Comparison of ENCODE assay signal across 9 cellular contexts in genomic region chr9:114349713-114350480, GRCh38. TPM values are rescaled to one million over a fixed set of nuclear protein-coding genes. Genes with fewer than 3 reads are reported as not detected.
DNase-seq lines count a peak whose midpoint lies in the region; ATAC-seq and TF ChIP-seq lines count a peak whose summit lies in the region.
"Had no signal": no experiment of that assay in that cellular context is flagged by ENCODE, and none has a peak within 500 bp of the region (broad histone marks: within the 10 kb centered on the region; RNA-seq: fewer than 3 reads in every experiment).

No MANE protein-coding gene starts in this region.

- peaks cover 100% of the 10 kb centered on the region for H3K36me3 Mint-ChIP-seq in stimulated activated effector memory CD8-positive, alpha-beta T cell treated with anti-CD3 and anti-CD28 coated beads, Interleukin-12 subunit alpha, Interleukin-12 subunit beta, amount 100 ng/mL, for 72 hours

- POLR2A ChIA-PET in PC-9 (lab: Charles Lee; ENCODE audit: unreplicated experiment), result no interaction called here

- H3K27ac Mint-ChIP-seq in stimulated activated effector memory CD8-positive, alpha-beta T cell treated with anti-CD3 and anti-CD28 coated beads, Interleukin-12 subunit alpha, Interleukin-12 subunit beta, amount 100 ng/mL, for 72 hours, result peak overlapping the region; percentile 90

- H3K9me3 Mint-ChIP-seq in stimulated activated effector memory CD8-positive, alpha-beta T cell treated with anti-CD3 and anti-CD28 coated beads, Interleukin-12 subunit alpha, Interleukin-12 subunit beta, amount 100 ng/mL, for 72 hours, result no peaks in the 10 kb centered on the region

- intact Hi-C loops in PC-9 (cut with micrococcal nuclease; ENCODE audit: unreplicated experiment), result loop anchor here (5.0 to 10.0 kb wide), 2 partner anchors 47 to 135 kb away; no protein-coding TSS in a partner anchor

- H3K27me3 ChIP-seq in PC-9 (ENCODE audit: insufficient read depth, low read depth) (no peaks in the 10 kb centered on the region), esophagus (ENCODE audit: control insufficient read depth in 1 of 2, insufficient read depth in 2 of 2, low read length in 2 of 2) (no peaks in the 10 kb centered on the region)
- H3K27me3 ChIP-seq: breast epithelium, heart left ventricle had no signal

- H3K4me3 Mint-ChIP-seq in stimulated activated effector memory CD8-positive, alpha-beta T cell treated with anti-CD3 and anti-CD28 coated beads, Interleukin-12 subunit alpha, Interleukin-12 subunit beta, amount 100 ng/mL, for 72 hours, result peak overlapping the region; percentile 46

- ATAC-seq in GM19023 (IDR thresholded peaks at IDR 0.05; ENCODE audit: unreplicated experiment) (peak; percentile 7), omental fat pad (ENCODE audit: low FRiP score) (no peak)
- no peak for ATAC-seq in stimulated activated effector memory CD8-positive, alpha-beta T cell treated with anti-CD3 and anti-CD28 coated beads, Interleukin-12 subunit alpha, Interleukin-12 subunit beta, amount 100 ng/mL, for 72 hours

- CTCF ChIA-PET in PC-9 (lab: Charles Lee), result no interaction called here

- H3K4me3 ChIP-seq in PC-9 (no peak overlapping the region), esophagus (ENCODE audit: low read depth in 1 of 2, low read length in 2 of 2) (no peak overlapping the region)
- H3K4me3 ChIP-seq: breast epithelium, heart left ventricle had no signal

- peaks cover 8% of the 10 kb centered on the region for H3F3A ChIP-seq in PC-9 (ENCODE audit: insufficient read depth, low read depth)

- DNase-seq in PC-9 (no peak), omental fat pad (ENCODE audit: low spot score) (no peak), NCI-H2029 treated with DMSO at 0.1 percent for 48 hours (lab: John Stamatoyannopoulos, UW) (no peak), NCI-H345 (lab: John Stamatoyannopoulos, UW) (no peak)
- DNase-seq in stimulated activated effector memory CD8-positive, alpha-beta T cell treated with anti-CD3 and anti-CD28 coated beads, Interleukin-12 subunit alpha, Interleukin-12 subunit beta, amount 100 ng/mL, for 72 hours (ENCODE audit: low spot score in 2 of 2), result no peak

- peaks cover 43% of the 10 kb centered on the region for H3K4me1 Mint-ChIP-seq in stimulated activated effector memory CD8-positive, alpha-beta T cell treated with anti-CD3 and anti-CD28 coated beads, Interleukin-12 subunit alpha, Interleukin-12 subunit beta, amount 100 ng/mL, for 72 hours

- no TSS peak for BruUV-seq in PC-9 (replicated peaks; lab: Mats Ljungman, UMichigan)

- 0 out of 2 replicates have a peak, but pooled peaks cover 8% of the 10 kb centered on the region for H3K36me3 ChIP-seq in PC-9 (ENCODE audit: low read depth)
- peaks cover 17 to 28% of the 10 kb centered on the region in 2 donors for H3K36me3 ChIP-seq in esophagus (ENCODE audit: control insufficient read depth in 2 of 2, insufficient read depth in 2 of 2, low read length in 1 of 2)

- TF ChIP-seq CTCF in PC-9 (conservative IDR thresholded peaks at IDR 0.05) (no peak), omental fat pad (IDR thresholded peaks at IDR 0.05) (no peak)

- WGBS in esophagus, 2 donors, result 85 to 88% methylated on average over 10 of the region's 10 CpGs

- no peaks in the 10 kb centered on the region for H4K20me1 ChIP-seq in PC-9 (ENCODE audit: insufficient read depth)

- no peak overlapping the region; the same call in 1 of the 2 replicates for H2AFZ ChIP-seq in PC-9

- H3K4me1 ChIP-seq in PC-9 (replicated peaks; ENCODE audit: insufficient read depth), result peaks cover 15% of the 10 kb centered on the region
- no peaks in the 10 kb centered on the region for H3K4me1 ChIP-seq in esophagus (ENCODE audit: control insufficient read depth in 2 of 2, insufficient read depth in 2 of 2, low read length in 1 of 2)
- H3K4me1 ChIP-seq: breast epithelium had no signal

- H3K9me3 ChIP-seq in PC-9 (ENCODE audit: insufficient read depth, low read depth), result no peaks in the 10 kb centered on the region
- no peaks in the 10 kb centered on the region for H3K9me3 ChIP-seq in esophagus (ENCODE audit: control insufficient read depth in 2 of 2, insufficient read depth in 1 of 2, low read depth in 1 of 2, low read length in 1 of 2)
- H3K9me3 ChIP-seq: breast epithelium, heart left ventricle had no signal

- H3K79me2 ChIP-seq in PC-9 (ENCODE audit: low read depth), result no peaks in the 10 kb centered on the region

- peak overlapping the region; percentile 37; the same call in 1 of the 2 replicates for H3K4me2 ChIP-seq in PC-9

- H3K27ac ChIP-seq in PC-9, result peak overlapping the region; percentile 83
- H3K27ac ChIP-seq in esophagus (ENCODE audit: low read depth in 2 of 2, low read length in 1 of 2), result peak overlapping the region; percentile 38 to 69

- H3K9me2 ChIP-seq in PC-9 (ENCODE audit: insufficient read depth), result no peaks in the 10 kb centered on the region

RNA-seq across cellular contexts. Expression of gene ORM2, which starts 20.2 kb away (rescaled TPM):
- not detected in 2 replicates for total RNA-seq in PC-9 (2021)
- under 1 TPM in 1 of 2 donors, not detected in 1; 0.12 TPM for polyA plus RNA-seq in esophagus
- 1 to 10 TPM in 1 of 4 donors, not detected in 3; 1.6 TPM for total RNA-seq in omental fat pad
- total RNA-seq: heart left ventricle had no signal

RNA-seq across cellular contexts. Expression of gene ORM1, which starts 27.0 kb away (rescaled TPM):
- total RNA-seq in PC-9 (2021) (not detected in 2 replicates), omental fat pad (1 to 10 TPM in 2 of 4 donors, under 1 TPM in 1, not detected in 1; 0.65 to 5.4 (median 1.0) TPM)
- under 1 TPM in 1 of 2 donors, not detected in 1; 0.11 TPM for polyA plus RNA-seq in esophagus

RNA-seq across cellular contexts. Expression of gene AKNA, which starts 37.9 kb away (rescaled TPM):
- 11.5 and 14.4 TPM in 2 replicates for total RNA-seq in PC-9 (2021)
- 1 to 10 TPM; 5.8 to 8.3 TPM for polyA plus RNA-seq in esophagus
- total RNA-seq in omental fat pad, result 10 to 100 TPM; 22.6 to 86.1 (median 71.5) TPM
